8 cellular contexts compared by ENCODE assay signal in the genomic region with DNA sequence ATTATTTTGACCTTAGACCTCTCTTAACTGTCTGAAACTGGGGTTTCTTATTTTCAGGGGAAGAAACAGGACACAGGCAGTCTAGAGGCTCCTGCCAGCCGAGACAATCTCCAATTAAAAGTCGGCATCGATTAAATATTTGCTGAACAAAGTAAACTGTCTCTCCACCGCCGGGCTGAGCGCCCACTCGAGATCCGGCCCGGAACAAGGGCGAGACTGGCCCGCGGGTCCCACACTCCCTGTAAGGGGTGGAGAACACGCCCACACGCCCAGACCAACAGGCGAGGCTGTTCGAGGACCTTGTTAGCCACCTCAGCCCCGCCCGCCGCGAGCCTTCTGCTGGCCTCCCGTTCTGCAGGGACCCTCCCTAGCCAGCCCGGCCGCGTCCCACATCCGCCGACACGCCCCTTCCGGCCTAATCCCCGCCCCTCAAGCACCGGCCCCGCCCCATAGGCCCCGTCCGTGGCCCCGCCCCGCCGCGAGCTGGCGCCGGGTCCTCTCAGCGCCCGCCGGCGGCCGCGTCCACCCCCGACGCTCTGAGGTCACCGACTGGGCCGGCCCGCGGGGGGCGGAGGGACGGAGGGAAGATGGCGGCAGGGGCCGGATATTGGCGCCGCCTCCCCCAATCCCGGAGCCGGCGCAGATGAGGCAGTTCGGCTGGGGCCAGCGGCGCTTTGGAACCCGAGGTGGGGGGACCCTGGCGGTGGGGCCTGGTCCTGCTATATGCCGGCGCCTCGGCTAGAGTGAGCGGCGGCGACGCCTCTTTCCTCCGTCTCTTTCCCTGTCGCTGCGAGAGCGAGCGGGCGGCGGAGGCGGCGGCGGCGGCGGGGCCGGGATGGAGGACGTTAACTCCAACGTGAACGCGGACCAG. TPM values are rescaled to one million over a fixed set of nuclear protein-coding genes. Genes with fewer than 3 reads are reported as not detected.
DNase-seq lines count a peak whose midpoint lies in the region; ATAC-seq lines count a peak whose summit lies in the region.

A gene (plus strand): TSS at position 625 of the 871 bp plus-strand sequence. CDS start 211 bp downstream, at position 836.

- DNase-seq in DMS153 treated with DMSO at 0.1 percent for 48 hours (lab: John Stamatoyannopoulos, UW; ENCODE audit: unreplicated experiment): peak; percentile 49
- DNase-seq in OCI-M2 (lab: John Stamatoyannopoulos, UW; ENCODE audit: unreplicated experiment): peak; percentile 76
- DNase-seq in activated T-cell treated with anti-CD3 and anti-CD28 coated beads for 48 hours (ENCODE audit: low read depth): peak; percentile 99
- peak; percentile 90 for DNase-seq in epithelial cell of prostate (ENCODE audit: low read depth, low spot score)
- DNase-seq in mucosa of gallbladder (ENCODE audit: low spot score): peak; percentile 99
- DNase-seq in stimulated activated CD8-positive, alpha-beta memory T cell treated with anti-CD3 and anti-CD28 coated beads, Interleukin-4, amount 100 ng/mL, for 4 hours (ENCODE audit: low read depth in 2 of 2, low spot score in 1 of 2): peak; percentile 92 to 98

- H3K4me1 Mint-ChIP-seq in IgD-negative memory B cell: peaks cover 24 to 40% (median 29%) of the 10 kb centered on the region in 3 donors

- peak within 1 kb of the TSS; percentile 97 to 100 (median 99) for H3K4me3 Mint-ChIP-seq in IgD-negative memory B cell

- H3K36me3 Mint-ChIP-seq in IgD-negative memory B cell: no peaks in the 10 kb centered on the region

- no peaks in the 10 kb centered on the region for H3K9me3 Mint-ChIP-seq in IgD-negative memory B cell

- peak within 1 kb of the TSS; percentile 96 for H3K27ac ChIP-seq in epithelial cell of prostate

- peak within 1 kb of the TSS; percentile 94 to 97 (median 97) for H3K27ac Mint-ChIP-seq in IgD-negative memory B cell

- ATAC-seq in GM21529 (IDR thresholded peaks at IDR 0.05; ENCODE audit: unreplicated experiment): peak; percentile 89

- no peaks in the 10 kb centered on the region for H3K27me3 Mint-ChIP-seq in IgD-negative memory B cell

RNA-seq across cellular contexts. Expression of the gene that starts here (rescaled TPM):
- 18.3 TPM for polyA plus RNA-seq in IgD-negative memory B cell
- total RNA-seq in mucosa of gallbladder: 91.4 TPM

Comparison
In these comparisons a context has a peak if more than half of its experiments do, and no peak if none do; other contexts are left out.
1. Peak in every context shown above with its lines: DNase-seq, ATAC-seq and H3K27ac ChIP-seq.
2. DNase-seq: peak in every context shown above with its lines; median percentile 99 in activated T-cell treated with anti-CD3 and anti-CD28 coated beads for 48 hours; 99 in mucosa of gallbladder; 95 in stimulated activated CD8-positive, alpha-beta memory T cell treated with anti-CD3 and anti-CD28 coated beads, Interleukin-4, amount 100 ng/mL, for 4 hours; 90 in epithelial cell of prostate; 76 in OCI-M2; 49 in DMS153 treated with DMSO at 0.1 percent for 48 hours.